Comparison of ENCODE assay signal across 8 cellular contexts in the genomic region with DNA sequence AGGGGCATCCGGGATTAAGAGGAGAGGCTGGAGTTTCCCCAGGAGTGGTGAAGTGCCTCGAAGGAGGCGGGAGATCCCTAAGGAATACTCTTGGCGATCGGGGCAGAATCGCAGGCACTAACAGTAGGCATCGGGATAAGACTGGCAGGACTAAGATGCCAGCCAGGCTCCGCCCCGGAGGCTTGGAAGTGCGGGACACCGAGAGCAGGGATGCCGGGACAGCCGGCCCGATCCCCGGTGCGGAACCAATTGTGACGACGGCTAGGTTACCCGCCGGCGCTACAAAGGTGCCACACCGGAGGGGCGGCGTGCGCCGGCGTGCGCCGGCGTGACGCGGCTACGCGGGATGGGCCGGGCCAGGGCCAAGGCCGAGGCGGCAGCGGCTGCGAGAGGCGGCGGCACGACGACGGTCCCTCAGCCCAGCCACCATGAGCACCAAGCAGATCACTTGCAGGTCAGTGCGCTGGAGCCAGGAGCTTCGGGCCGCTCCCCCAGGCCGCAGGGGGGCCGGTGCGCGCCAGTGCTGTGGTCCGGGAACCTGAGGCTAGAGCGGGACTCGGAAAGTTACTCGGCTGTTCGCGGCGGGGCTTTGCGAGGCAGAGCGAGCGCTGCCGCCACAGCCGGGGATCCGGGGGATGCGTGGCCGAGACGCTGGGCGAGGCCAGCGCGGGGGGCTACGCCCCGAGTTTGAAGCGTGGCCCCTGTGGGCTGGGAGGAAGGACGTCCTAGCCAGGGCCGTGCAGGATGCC. TPM values are rescaled to one million over a fixed set of nuclear protein-coding genes. Genes with fewer than 3 reads are reported as not detected.
DNase-seq lines count a peak whose midpoint lies in the region; ATAC-seq and TF ChIP-seq lines count a peak whose summit lies in the region.

A gene with protein sequence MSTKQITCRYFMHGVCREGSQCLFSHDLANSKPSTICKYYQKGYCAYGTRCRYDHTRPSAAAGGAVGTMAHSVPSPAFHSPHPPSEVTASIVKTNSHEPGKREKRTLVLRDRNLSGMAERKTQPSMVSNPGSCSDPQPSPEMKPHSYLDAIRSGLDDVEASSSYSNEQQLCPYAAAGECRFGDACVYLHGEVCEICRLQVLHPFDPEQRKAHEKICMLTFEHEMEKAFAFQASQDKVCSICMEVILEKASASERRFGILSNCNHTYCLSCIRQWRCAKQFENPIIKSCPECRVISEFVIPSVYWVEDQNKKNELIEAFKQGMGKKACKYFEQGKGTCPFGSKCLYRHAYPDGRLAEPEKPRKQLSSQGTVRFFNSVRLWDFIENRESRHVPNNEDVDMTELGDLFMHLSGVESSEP (plus strand): TSS at position 365 of the 749 bp plus-strand sequence. CDS start 64 bp downstream, at position 429.

- H3K36me3 ChIP-seq in gastroesophageal sphincter: no peaks in the 10 kb centered on the region

- peaks cover 48% of the 10 kb centered on the region for H3K4me1 Mint-ChIP-seq in activated naive CD4-positive, alpha-beta T cell treated with anti-CD3 and anti-CD28 coated beads for 36 hours (ENCODE audit: low read depth)

- TF ChIP-seq POLR2A in gastroesophageal sphincter (IDR thresholded peaks at IDR 0.05): peak; percentile 98

- ATAC-seq in gastroesophageal sphincter: peak; percentile 98

- 0% methylated on average over 5 to 9 of the region's 75 CpGs for WGBS in gastroesophageal sphincter (ENCODE audit: low coverage in 1 of 2), 2 donors

- no peaks in the 10 kb centered on the region for H3K36me3 Mint-ChIP-seq in activated naive CD4-positive, alpha-beta T cell treated with anti-CD3 and anti-CD28 coated beads for 36 hours (ENCODE audit: low read depth)

- peaks cover 11 to 61% (median 30%) of the 10 kb centered on the region in 3 donors for H3K4me1 ChIP-seq in gastroesophageal sphincter

- H3K27ac Mint-ChIP-seq in activated naive CD4-positive, alpha-beta T cell treated with anti-CD3 and anti-CD28 coated beads for 36 hours: peak within 1 kb of the TSS; percentile 88

- no peaks in the 10 kb centered on the region for H3K9me3 ChIP-seq in gastroesophageal sphincter

- peak within 1 kb of the TSS; percentile 84 to 95 for H3K4me3 ChIP-seq in gastroesophageal sphincter

- TF ChIP-seq CTCF in gastroesophageal sphincter (IDR thresholded peaks at IDR 0.05): peak in 1 of 4 experiments; percentile 9

- DNase-seq in G401 (ENCODE audit: low spot score) (peak; percentile 90), H4 (ENCODE audit: low spot score) (peak; percentile 76), LoVo (ENCODE audit: low spot score) (peak; percentile 89), SK-N-DZ (ENCODE audit: low spot score) (peak; percentile 90), nucleus accumbens (lab: John Stamatoyannopoulos, UW) (peak; percentile 47 to 93 (median 83)), superior temporal gyrus (ENCODE audit: extremely low spot score) (peak; percentile 87)
- DNase-seq in activated naive CD4-positive, alpha-beta T cell treated with anti-CD3 and anti-CD28 coated beads for 36 hours: peak; percentile 83

- TF ChIP-seq EP300 in gastroesophageal sphincter (IDR thresholded peaks at IDR 0.05): no peak

- H3K4me3 Mint-ChIP-seq in activated naive CD4-positive, alpha-beta T cell treated with anti-CD3 and anti-CD28 coated beads for 36 hours: peak within 1 kb of the TSS; percentile 78

- H3K27me3 Mint-ChIP-seq in activated naive CD4-positive, alpha-beta T cell treated with anti-CD3 and anti-CD28 coated beads for 36 hours (ENCODE audit: low read depth): peaks cover 24% of the 10 kb centered on the region

- CTCF ChIA-PET in activated naive CD4-positive, alpha-beta T cell treated with anti-CD3 and anti-CD28 coated beads for 36 hours (lab: Charles Lee): interaction anchor here (1.0 kb wide), 1 partner anchor 164 kb away, joined by 3 read pairs; no protein-coding TSS in a partner anchor

- in situ Hi-C loops in G401 (cut with HindIII; ENCODE audit: low sequenced_read_pairs): no loop called here

- intact Hi-C loops in activated naive CD4-positive, alpha-beta T cell treated with anti-CD3 and anti-CD28 coated beads for 36 hours (cut with micrococcal nuclease): loop anchor here (1.0 to 10.0 kb wide), 4 partner anchors 73 to 712 kb away; a partner anchor contains a TSS

- peaks cover 30% of the 10 kb centered on the region for H3K27me3 ChIP-seq in gastroesophageal sphincter

- H3K27ac ChIP-seq in gastroesophageal sphincter: peak within 1 kb of the TSS; percentile 93 to 97 (median 95)

- no peaks in the 10 kb centered on the region for H3K9me3 Mint-ChIP-seq in activated naive CD4-positive, alpha-beta T cell treated with anti-CD3 and anti-CD28 coated beads for 36 hours

RNA-seq across cellular contexts. Expression of the gene that starts here (rescaled TPM):
- 24.0 TPM in 2 replicates for total RNA-seq in G401 (2014; rRNA removed; shearing (Covaris generic))
- 29.9 and 35.0 TPM in 2 replicates for total RNA-seq in H4 (2014; rRNA removed; shearing (Covaris generic))
- polyA plus RNA-seq in SK-N-DZ (2014; cell fraction: cytosol; rRNA removed): 56.5 and 64.9 TPM in 2 replicates
- polyA plus RNA-seq in SK-N-DZ (2014; cell fraction: nucleus; rRNA removed): 44.1 and 50.6 TPM in 2 replicates
- 10 to 100 TPM; 32.9 to 34.5 TPM for total RNA-seq in activated naive CD4-positive, alpha-beta T cell treated with anti-CD3 and anti-CD28 coated beads for 36 hours
- 10 to 100 TPM; 37.0 to 50.4 (median 38.3) TPM for total RNA-seq in gastroesophageal sphincter

Comparison
In these comparisons a context has a peak if more than half of its experiments do, and no peak if none do; other contexts are left out.
1. Peak in every context shown above with its lines: DNase-seq, ATAC-seq, H3K4me3 ChIP-seq and H3K27ac ChIP-seq.